Comparison of ENCODE assay signal across 2 cellular contexts in genomic region chr3:169390741-169391300, GRCh38.
TF ChIP-seq lines count a peak whose summit lies in the region.

No MANE protein-coding gene starts in this region.

TF ChIP-seq in GM23338, 12 proteins besides CTCF, POLR2A, EP300 and RAD21:
- no peak for TF ChIP-seq ZNF114 (CRISPR knock-in tag; IDR thresholded peaks at IDR 0.05)
- TF ChIP-seq ZNF462 (CRISPR knock-in tag; IDR thresholded peaks at IDR 0.05) = no peak
- no peak for TF ChIP-seq EZH2 (IDR thresholded peaks at IDR 0.05; ENCODE audit: low read depth, unreplicated experiment)
- no peak for TF ChIP-seq ETS1 (IDR thresholded peaks at IDR 0.05)
- no peak for TF ChIP-seq CREB1 (CRISPR knock-in tag; IDR thresholded peaks at IDR 0.05; ENCODE audit: low read depth)
- TF ChIP-seq NANOG (IDR thresholded peaks at IDR 0.05; ENCODE audit: borderline replicate concordance) = no peak
- no peak for TF ChIP-seq ZNF331 (CRISPR knock-in tag; IDR thresholded peaks at IDR 0.05; ENCODE audit: low read depth)

TF ChIP-seq in H1, 55 proteins besides CTCF, POLR2A, EP300 and RAD21:
- TF ChIP-seq USF2 (IDR thresholded peaks at IDR 0.05; ENCODE audit: low read length) (no peak), CTBP2 (IDR thresholded peaks at IDR 0.05; ENCODE audit: borderline replicate concordance, insufficient read depth, insufficient read length, low read length) (no peak), RNF2 (IDR thresholded peaks at IDR 0.05; ENCODE audit: borderline replicate concordance, low read depth, low read length, missing control alignments, poor library complexity, severe bottlenecking) (no peak), CREB1 (IDR thresholded peaks at IDR 0.05) (no peak)
